Comparison of ENCODE assay signal across 11 cellular contexts in the genomic region with DNA sequence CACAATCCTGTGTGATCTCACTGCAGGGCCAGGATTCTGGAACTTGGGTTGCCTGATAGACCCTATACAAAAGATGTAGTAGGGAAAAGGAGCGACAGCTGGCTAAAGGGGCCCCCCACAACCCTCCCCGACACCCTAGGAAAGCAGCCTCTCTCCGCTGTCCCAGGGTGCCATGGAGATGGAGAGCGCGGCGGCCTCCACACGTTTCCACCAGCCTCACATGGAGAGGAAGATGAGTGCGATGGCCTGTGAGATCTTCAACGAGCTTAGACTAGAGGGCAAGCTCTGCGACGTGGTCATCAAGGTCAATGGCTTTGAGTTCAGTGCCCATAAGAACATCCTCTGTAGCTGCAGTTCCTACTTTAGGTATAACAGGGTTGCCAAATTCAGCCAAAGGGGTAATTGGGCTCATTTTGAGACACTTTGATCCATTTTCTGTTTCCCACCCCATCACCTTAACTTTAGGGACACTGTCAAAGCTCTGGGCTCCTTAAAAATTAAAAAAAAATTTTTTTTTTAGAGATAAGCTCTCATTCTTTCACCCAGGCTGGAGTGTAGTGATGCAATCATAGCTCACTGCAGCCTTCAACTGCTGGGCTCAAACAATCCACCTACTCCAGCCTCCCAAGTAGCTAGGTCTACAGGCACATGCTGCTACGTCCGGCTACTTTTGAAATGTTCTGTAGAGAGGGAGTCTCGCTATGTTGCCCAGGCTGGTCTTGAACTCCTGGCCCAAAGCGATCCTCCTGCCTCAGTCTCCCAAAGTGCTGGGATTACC. TPM values are rescaled to one million over a fixed set of nuclear protein-coding genes. Genes with fewer than 3 reads are reported as not detected.
DNase-seq lines count a peak whose midpoint lies in the region; ATAC-seq, FAIRE-seq and TF ChIP-seq lines count a peak whose summit lies in the region.
"Had no signal": no experiment of that assay in that cellular context is flagged by ENCODE, and none has a peak within 500 bp of the region (broad histone marks: within the 10 kb centered on the region; RNA-seq: fewer than 3 reads in every experiment).

A gene (plus strand): TSS at position 65 of the 778 bp plus-strand sequence. CDS start 108 bp downstream, at position 173.

- no peak for FAIRE-seq in HTR-8/SVneo (lab: Jason Lieb, UNC)
- FAIRE-seq: bronchial epithelial cell, kidney had no signal

- H3K4me1 ChIP-seq in A673 (ENCODE audit: insufficient read depth, low read length, poor library complexity, severe bottlenecking), result no peaks in the 10 kb centered on the region

- H3K27me3 Mint-ChIP-seq in HFFc6 (ENCODE audit: insufficient read depth) (peaks cover 1% of the 10 kb centered on the region), MCF 10A (ENCODE audit: insufficient read depth, unreplicated experiment) (no peaks in the 10 kb centered on the region), natural killer cell (ENCODE audit: low read depth in 2 of 2) (peaks cover 0 to 6% of the 10 kb centered on the region in 2 donors)

- BruUV-seq in A673 (replicated peaks; lab: Mats Ljungman, UMichigan), result no TSS peak
- no TSS peak for BruUV-seq in MCF 10A (replicated peaks; lab: Mats Ljungman, UMichigan)

- H3K27ac Mint-ChIP-seq in HFFc6 (no peak within 1 kb of the TSS), MCF 10A (ENCODE audit: low read depth, unreplicated experiment) (no peak within 1 kb of the TSS), natural killer cell (no peak within 1 kb of the TSS)

- H3K4me3 ChIP-seq in A673 (ENCODE audit: low read depth, low read length, poor library complexity, severe bottlenecking), result peak within 1 kb of the TSS; percentile 74

- TF ChIP-seq CTCF in A673 (conservative IDR thresholded peaks at IDR 0.05; ENCODE audit: low read depth, low read length), result no peak
- TF ChIP-seq CTCF in HFFc6 (IDR thresholded peaks at IDR 0.05), result no peak
- TF ChIP-seq CTCF in MCF 10A (IDR thresholded peaks at IDR 0.05; ENCODE audit: unreplicated experiment), result no peak
- no peak for TF ChIP-seq CTCF in natural killer cell (IDR thresholded peaks at IDR 0.05)

- H3K4me3 Mint-ChIP-seq in HFFc6, result peak within 1 kb of the TSS; percentile 80
- H3K4me3 Mint-ChIP-seq in MCF 10A (ENCODE audit: unreplicated experiment), result peak within 1 kb of the TSS; percentile 75
- H3K4me3 Mint-ChIP-seq in natural killer cell, result peak within 1 kb of the TSS; percentile 81

- no peaks in the 10 kb centered on the region for H3K36me3 ChIP-seq in A673 (ENCODE audit: insufficient read depth, low read length, poor library complexity, severe bottlenecking)

- ATAC-seq in natural killer cell (no peak), HG02623 (IDR thresholded peaks at IDR 0.05; ENCODE audit: unreplicated experiment) (no peak)

- H3K4me1 Mint-ChIP-seq in HFFc6 (ENCODE audit: low read depth) (peaks cover 11% of the 10 kb centered on the region), MCF 10A (ENCODE audit: insufficient read depth, unreplicated experiment) (peaks cover 9% of the 10 kb centered on the region), natural killer cell (peaks cover 6% of the 10 kb centered on the region in 2 donors)

- POLR2A ChIA-PET in A673 (lab: Charles Lee; ENCODE audit: low non-redundant PET) (no interaction called here), MCF 10A (lab: Yijun Ruan, JAX) (interaction anchor here (1.5 kb wide), 1 partner anchor 10 kb away, joined by 3 read pairs; no protein-coding TSS in a partner anchor)

- DNase-seq in A673 (ENCODE audit: low spot score) (no peak), HFFc6 (no peak), MCF 10A (ENCODE audit: unreplicated experiment) (no peak), natural killer cell (no peak), middle frontal gyrus (ENCODE audit: extremely low spot score, low spot score) (no peak), DMS153 (lab: John Stamatoyannopoulos, UW) (no peak), HTR-8/SVneo (ENCODE audit: insufficient read length, low spot score) (no peak)
- DNase-seq: kidney, T1000 had no signal

- H3K9me3 Mint-ChIP-seq in HFFc6 (no peaks in the 10 kb centered on the region), MCF 10A (ENCODE audit: unreplicated experiment) (no peaks in the 10 kb centered on the region), natural killer cell (no peaks in the 10 kb centered on the region)

- no peaks in the 10 kb centered on the region for H3K9me3 ChIP-seq in A673 (ENCODE audit: low read depth, low read length, poor library complexity, severe bottlenecking)

- H3K27me3 ChIP-seq in A673 (replicated peaks; ENCODE audit: insufficient read depth, low read depth, low read length, poor library complexity), result no peaks in the 10 kb centered on the region

- no peak within 1 kb of the TSS for H3K27ac ChIP-seq in A673 (ENCODE audit: low read depth, low read length, poor library complexity, severe bottlenecking)

- H3K36me3 Mint-ChIP-seq in HFFc6 (ENCODE audit: low read depth) (0 out of 2 replicates have a peak, but pooled peaks cover 4% of the 10 kb centered on the region), MCF 10A (ENCODE audit: insufficient read depth, unreplicated experiment) (peaks cover 12% of the 10 kb centered on the region), natural killer cell (no peaks in the 10 kb centered on the region)

- intact Hi-C loops in A673 (cut with micrococcal nuclease; ENCODE audit: unreplicated experiment), result no loop called here
- intact Hi-C loops in MCF 10A (cut with micrococcal nuclease), result no loop called here
- intact Hi-C loops in natural killer cell (cut with micrococcal nuclease), result no loop called here

- CTCF ChIA-PET in A673 (lab: Charles Lee) (no interaction called here), MCF 10A (lab: Yijun Ruan, JAX) (interaction anchor here (0.6 to 1.1 kb wide), 4 partner anchors 24 to 1261 kb away, joined by 3 to 4 read pairs (median 4); no protein-coding TSS in a partner anchor)

RNA-seq across cellular contexts. Expression of the gene that starts here (rescaled TPM):
- total RNA-seq in A673 (2021), result not detected in 2 replicates
- not detected for total RNA-seq in HFFc6 (2021; fragmentation: NEBNext Ultra II Directional; extraction: Animal tissue kit (Norgen Biotek cat#: 25700))
- not detected in 2 replicates for total RNA-seq in MCF 10A (2022)
- total RNA-seq in natural killer cell, result not detected
